Comparison of ENCODE assay signal across 2 cellular contexts in genomic region chr19:38854961-38855360, GRCh38. TPM values are rescaled to one million over a fixed set of nuclear protein-coding genes. Genes with fewer than 3 reads are reported as not detected.
"Had no signal": no experiment of that assay in that cellular context is flagged by ENCODE, and none has a peak within 500 bp of the region (broad histone marks: within the 10 kb centered on the region; RNA-seq: fewer than 3 reads in every experiment).

No MANE protein-coding gene starts in this region.

RNA-seq across cellular contexts. Expression of gene LGALS4, which starts 42.2 kb away (rescaled TPM):
- total RNA-seq: NCI-H460, SJSA1 had no signal
